9 cellular contexts compared by ENCODE assay signal in genomic region chr5:109743770-109744212, GRCh38. TPM values are rescaled to one million over a fixed set of nuclear protein-coding genes. Genes with fewer than 3 reads are reported as not detected.
DNase-seq lines count a peak whose midpoint lies in the region; ATAC-seq and TF ChIP-seq lines count a peak whose summit lies in the region.
"Had no signal": no experiment of that assay in that cellular context is flagged by ENCODE, and none has a peak within 500 bp of the region (broad histone marks: within the 10 kb centered on the region; RNA-seq: fewer than 3 reads in every experiment).

No MANE protein-coding gene starts in this region.

- POLR2A ChIA-PET in AG04450 (lab: Yijun Ruan, JAX): interaction anchor here (0.9 to 2.0 kb wide), 3 partner anchors 15 to 122 kb away, joined by 4 read pairs; no protein-coding TSS in a partner anchor

- H3K36me3 ChIP-seq in KMS-11 (ENCODE audit: insufficient read depth) (no peaks in the 10 kb centered on the region; the same call in 1 of the 2 replicates), colonic mucosa (no peaks in the 10 kb centered on the region)

- H4K20me1 ChIP-seq in KMS-11 (ENCODE audit: insufficient read depth): peaks cover 12% of the 10 kb centered on the region; the same call in 1 of the 2 replicates

- peak; percentile 45 for ATAC-seq in left lobe of liver

- H3K27ac ChIP-seq in AG04450 (ENCODE audit: low read depth, low read length): peak overlapping the region; percentile 80
- peak overlapping the region; percentile 66; the same call in 1 of the 2 replicates for H3K27ac ChIP-seq in KMS-11
- H3K27ac ChIP-seq in colonic mucosa: no peak overlapping the region

- intact Hi-C loops in colonic mucosa (cut with DNase I): no loop called here

- TF ChIP-seq CTCF in AG04450 (IDR thresholded peaks at IDR 0.05; ENCODE audit: low read depth, low read length) (no peak), KMS-11 (conservative IDR thresholded peaks at IDR 0.05; ENCODE audit: low read depth, low read length) (no peak), choroid plexus epithelial cell (conservative IDR thresholded peaks at IDR 0.05; ENCODE audit: low read depth, low read length) (no peak), colonic mucosa (IDR thresholded peaks at IDR 0.05) (no peak)

- CTCF ChIA-PET in AG04450 (lab: Charles Lee): no interaction called here

- H3K4me1 ChIP-seq in KMS-11 (ENCODE audit: low read depth, poor library complexity, severe bottlenecking): peaks cover 90% of the 10 kb centered on the region
- H3K4me1 ChIP-seq in colonic mucosa: no peaks in the 10 kb centered on the region

- no peaks in the 10 kb centered on the region for H3K27me3 ChIP-seq in AG04450 (ENCODE audit: control insufficient read depth, insufficient read depth, low read length)
- no peaks in the 10 kb centered on the region for H3K27me3 ChIP-seq in KMS-11 (ENCODE audit: insufficient read depth, low read depth)
- no peaks in the 10 kb centered on the region for H3K27me3 ChIP-seq in colonic mucosa

- no peak overlapping the region for H2AFZ ChIP-seq in KMS-11 (ENCODE audit: low read depth)

- peak overlapping the region; percentile 85 for H3K4me2 ChIP-seq in KMS-11

- no peaks in the 10 kb centered on the region for H3K9me3 ChIP-seq in AG04450 (ENCODE audit: control insufficient read depth, insufficient read depth, low read length)
- no peaks in the 10 kb centered on the region for H3K9me3 ChIP-seq in colonic mucosa

- DNase-seq in AG04450 (ENCODE audit: low read depth, low spot score) (peak; percentile 71), choroid plexus epithelial cell (ENCODE audit: low read depth) (peak; percentile 98), left lobe of liver (ENCODE audit: low spot score) (no peak), NCI-H1694 (lab: John Stamatoyannopoulos, UW) (no peak), NCI-H510A treated with DMSO at 0.1 percent for 48 hours (lab: John Stamatoyannopoulos, UW) (no peak), colonic mucosa (no peak)
- DNase-seq in central memory CD4-positive, alpha-beta T cell: no peak
- DNase-seq: caudate nucleus had no signal

- H3K9ac ChIP-seq in KMS-11: no peak overlapping the region
- no peak overlapping the region for H3K9ac ChIP-seq in colonic mucosa (ENCODE audit: low read depth in 2 of 2, low read length in 2 of 2)

- H3K4me3 ChIP-seq in AG04450 (ENCODE audit: low read depth, low read length) (no peak overlapping the region), KMS-11 (IDR thresholded peaks at IDR 0.05; ENCODE audit: insufficient read depth, low read depth, low read length) (no peak overlapping the region), choroid plexus epithelial cell (ENCODE audit: low read depth, low read length) (no peak overlapping the region), colonic mucosa (no peak overlapping the region)

- H3K79me2 ChIP-seq in KMS-11 (ENCODE audit: insufficient read depth, low read depth): peaks cover 92% of the 10 kb centered on the region

RNA-seq across cellular contexts. Expression of gene MAN2A1, which starts 54.1 kb away (rescaled TPM):
- 40.1 and 55.8 TPM in 2 replicates for polyA plus RNA-seq in AG04450 (2011; rRNA removed)
- polyA minus RNA-seq in AG04450 (2011; rRNA and poly(A)+ RNA removed): 41.5 and 71.9 TPM in 2 replicates
- total RNA-seq in left lobe of liver: 59.9 TPM
- total RNA-seq in colonic mucosa: 100 to 1,000 TPM in 1 of 2 donors, 10 to 100 TPM in 1; 81.2 to 104 TPM

Comparison
In these comparisons a context has a peak if more than half of its experiments do, and no peak if none do; other contexts are left out.
1. DNase-seq: peak in AG04450 (single experiment) and choroid plexus epithelial cell (single experiment); none in left lobe of liver (single experiment), NCI-H1694 (single experiment), central memory CD4-positive, alpha-beta T cell (single experiment), NCI-H510A treated with DMSO at 0.1 percent for 48 hours (single experiment) and colonic mucosa (single experiment).